Comparison of ENCODE assay signal across 14 cellular contexts in genomic region chr3:112633757-112634156, GRCh38. TPM values are rescaled to one million over a fixed set of nuclear protein-coding genes. Genes with fewer than 3 reads are reported as not detected.
DNase-seq lines count a peak whose midpoint lies in the region; ATAC-seq, FAIRE-seq and TF ChIP-seq lines count a peak whose summit lies in the region.
"Had no signal": no experiment of that assay in that cellular context is flagged by ENCODE, and none has a peak within 500 bp of the region (broad histone marks: within the 10 kb centered on the region; RNA-seq: fewer than 3 reads in every experiment).

No MANE protein-coding gene starts in this region.

- H3K4me1 ChIP-seq in subcutaneous abdominal adipose tissue (ENCODE audit: control insufficient read depth in 5 of 5, insufficient read depth in 5 of 5, low read length in 5 of 5), result peaks cover 9 to 92% (median 74%) of the 10 kb centered on the region in 5 donors
- no peaks in the 10 kb centered on the region for H3K4me1 ChIP-seq in pancreas

- WGBS in pancreas, 2 donors, result 39 to 58% methylated on average over 1 of the region's 1 CpG

- H3K27me3 ChIP-seq in subcutaneous abdominal adipose tissue (ENCODE audit: control insufficient read depth in 5 of 5, insufficient read depth in 4 of 5, low read length in 5 of 5), result no peaks in the 10 kb centered on the region
- H3K27me3 ChIP-seq in pancreas, result no peaks in the 10 kb centered on the region

- DNase-seq in NCI-H345 (lab: John Stamatoyannopoulos, UW) (peak; percentile 49), NCI-H345 treated with DMSO at 0.1 percent for 48 hours (lab: John Stamatoyannopoulos, UW; ENCODE audit: unreplicated experiment) (no peak), NCI-H446 treated with DMSO at 0.1 percent for 48 hours (lab: John Stamatoyannopoulos, UW) (peak; percentile 77), fibroblast of mammary gland (ENCODE audit: low read depth) (peak; percentile 73), pancreas (no peak)
- DNase-seq: effector CD8-positive, alpha-beta T cell; GDM1; KBM-7; stimulated activated CD4-positive, alpha-beta T cell treated with anti-CD3 and anti-CD28 coated beads, Interleukin-1b, Interleukin-23, amount 100 ng/mL, for 48 hours; stimulated activated naive CD4-positive, alpha-beta T cell treated with Interleukin-2 at 50 U/mL for 16 hours had no signal

- no peak overlapping the region for H3K4me3 ChIP-seq in fibroblast of mammary gland (ENCODE audit: control insufficient read depth, low read depth, low read length)
- H3K4me3 ChIP-seq in subcutaneous abdominal adipose tissue (ENCODE audit: low read depth in 1 of 5, low read length in 5 of 5), result peak overlapping the region; percentile 8 to 92 (median 58)
- H3K4me3 ChIP-seq in pancreas, result no peak overlapping the region

- peak overlapping the region in 4 of 5 donors; percentile 4 to 28 (median 14) for H3K9ac ChIP-seq in subcutaneous abdominal adipose tissue (ENCODE audit: low read length in 5 of 5)

- H3K9me3 ChIP-seq in subcutaneous abdominal adipose tissue (ENCODE audit: control insufficient read depth in 5 of 5, low read length in 5 of 5) (no peaks in the 10 kb centered on the region), pancreas (no peaks in the 10 kb centered on the region)

- no peak for FAIRE-seq in pancreas (lab: Jason Lieb, UNC)

- TF ChIP-seq CTCF in fibroblast of mammary gland (conservative IDR thresholded peaks at IDR 0.05; ENCODE audit: control insufficient read depth, insufficient read depth, low read depth, low read length) (no peak), pancreas (IDR thresholded peaks at IDR 0.05) (no peak)

- intact Hi-C loops in pancreas (cut with DNase I), result no loop called here

- H3K36me3 ChIP-seq in subcutaneous abdominal adipose tissue (ENCODE audit: control insufficient read depth in 5 of 5, insufficient read depth in 5 of 5, low read length in 5 of 5) (peaks cover 0 to 4% (median 0%) of the 10 kb centered on the region in 5 donors), pancreas (no peaks in the 10 kb centered on the region)

- no peak for ATAC-seq in pancreas
- ATAC-seq in GM21717 (IDR thresholded peaks at IDR 0.05; ENCODE audit: unreplicated experiment), result no peak
- ATAC-seq in GM19351 (IDR thresholded peaks at IDR 0.05; ENCODE audit: unreplicated experiment), result no peak
- ATAC-seq: natural killer cell treated with Interleukin-12 subunit alpha and Interleukin-12 subunit beta and Interleukin-15 and Interleukin-18, amount 100 ng/mL, for 72 hours had no signal

- peak overlapping the region; percentile 97 for H3K27ac ChIP-seq in subcutaneous abdominal adipose tissue (ENCODE audit: low read depth, low read length)
- no peak overlapping the region for H3K27ac ChIP-seq in pancreas

RNA-seq across cellular contexts. Expression of gene CCDC80, which starts 7.2 kb away (rescaled TPM):
- 100 to 1,000 TPM in 1 of 6 donors, 10 to 100 TPM in 3, 1 to 10 TPM in 2; 6.1 to 100 (median 30.1) TPM for total RNA-seq in pancreas
- polyA plus RNA-seq in pancreas, result 10 to 100 TPM in 1 of 2 donors, 1 to 10 TPM in 1; 6.9 to 12.7 TPM

Comparison
In these comparisons a context has a peak if more than half of its experiments do, and no peak if none do; other contexts are left out.
1. DNase-seq: peak in NCI-H345 (single experiment), NCI-H446 treated with DMSO at 0.1 percent for 48 hours (single experiment) and fibroblast of mammary gland (single experiment); none in NCI-H345 treated with DMSO at 0.1 percent for 48 hours (single experiment) and pancreas (0 of 6).
2. H3K4me3 ChIP-seq: peak in subcutaneous abdominal adipose tissue (5 of 5); none in fibroblast of mammary gland (single experiment) and pancreas (0 of 4).